Comparison of ENCODE assay signal across 8 cellular contexts in genomic region chr4:173538148-173538902, GRCh38. TPM values are rescaled to one million over a fixed set of nuclear protein-coding genes. Genes with fewer than 3 reads are reported as not detected.
DNase-seq lines count a peak whose midpoint lies in the region; ATAC-seq, FAIRE-seq and TF ChIP-seq lines count a peak whose summit lies in the region.

No MANE protein-coding gene starts in this region.

- no peak overlapping the region for H3K4me2 ChIP-seq in HepG2 (ENCODE audit: low read depth, low read length)

- H3K27ac ChIP-seq in liver (ENCODE audit: low read depth in 1 of 2, low read length in 2 of 2) (peak overlapping the region; percentile 49 to 63), HepG2 (ENCODE audit: extremely low read length, insufficient read depth, low read length) (no peak overlapping the region), right cardiac atrium (ENCODE audit: low read length) (peak overlapping the region; percentile 71), skeletal muscle tissue (ENCODE audit: low read depth, low read length) (no peak overlapping the region)

- no peak for TF ChIP-seq EP300 in HepG2 (IDR thresholded peaks at IDR 0.05; ENCODE audit: low read depth in 2 of 2, low read length in 2 of 2)
- no peak for TF ChIP-seq EP300 in HepG2 (CRISPR knock-in tag; IDR thresholded peaks at IDR 0.05; ENCODE audit: borderline replicate concordance)

- no TSS peak for BruUV-seq in HepG2 (replicated peaks; lab: Mats Ljungman, UMichigan)

- intact Hi-C loops in HepG2 (cut with micrococcal nuclease; ENCODE audit: unreplicated experiment): no loop called here
- intact Hi-C loops in right cardiac atrium (cut with DNase I): loop anchor here in 2 of 4 donors (10.0 kb wide), 2 partner anchors 156 to 206 kb away; no protein-coding TSS in a partner anchor

- TF ChIP-seq CTCF in liver (IDR thresholded peaks at IDR 0.05; ENCODE audit: low read depth, low read length, missing input control) (no peak), HepG2 (CRISPR knock-in tag; IDR thresholded peaks at IDR 0.05) (no peak)

- H3K4me1 ChIP-seq in liver (ENCODE audit: control insufficient read depth in 4 of 4, insufficient read depth in 4 of 4, low read length in 3 of 4) (peaks cover 4 to 13% (median 10%) of the 10 kb centered on the region in 4 donors), HepG2 (ENCODE audit: insufficient read depth, low read length) (no peaks in the 10 kb centered on the region), right cardiac atrium (ENCODE audit: control insufficient read depth, insufficient read depth, low read length) (no peaks in the 10 kb centered on the region), skeletal muscle tissue (ENCODE audit: control insufficient read depth in 3 of 3, insufficient read depth in 3 of 3, low read length in 3 of 3) (peaks cover 11 to 14% (median 14%) of the 10 kb centered on the region in 3 donors)

- H4K20me1 ChIP-seq in HepG2 (ENCODE audit: insufficient read depth, low read length): no peaks in the 10 kb centered on the region

- POLR2A ChIA-PET in HepG2 (lab: Yijun Ruan, JAX): no interaction called here

- peak overlapping the region in 1 of 3 donors; percentile 27 for H3K4me3 ChIP-seq in liver (ENCODE audit: low read depth in 1 of 3, low read length in 3 of 3)
- H3K4me3 ChIP-seq in HepG2 (replicated peaks in 1 of 3; ENCODE audit: insufficient read depth in 1 of 3, low read depth in 2 of 3, low read length in 3 of 3): no peak overlapping the region
- peak overlapping the region; percentile 46 for H3K4me3 ChIP-seq in right cardiac atrium (ENCODE audit: low read length)
- peak overlapping the region; percentile 57 to 76 (median 64) for H3K4me3 ChIP-seq in skeletal muscle tissue (ENCODE audit: low read length in 3 of 3)

- no peak for FAIRE-seq in HepG2 (lab: Jason Lieb, UNC)

- H3K27me3 ChIP-seq in liver (ENCODE audit: control insufficient read depth in 4 of 4, insufficient read depth in 4 of 4, low read length in 3 of 4): peaks cover 3 to 49% (median 20%) of the 10 kb centered on the region in 4 donors
- H3K27me3 ChIP-seq in HepG2 (ENCODE audit: control insufficient read depth in 1 of 2, insufficient read depth in 2 of 2, low read length in 2 of 2): peaks cover 4 to 40% of the 10 kb centered on the region in 2 experiments; a peak in 3 of 5 replicates
- no peaks in the 10 kb centered on the region for H3K27me3 ChIP-seq in right cardiac atrium (ENCODE audit: control insufficient read depth, insufficient read depth)
- H3K27me3 ChIP-seq in skeletal muscle tissue (ENCODE audit: control insufficient read depth in 3 of 3, insufficient read depth in 3 of 3, low read length in 3 of 3): peaks cover 60 to 74% (median 68%) of the 10 kb centered on the region in 3 donors

- CTCF ChIA-PET in HepG2 (lab: Yijun Ruan, JAX; ENCODE audit: low intra/inter-chr PET ratio, low total read pairs): no interaction called here

- in situ Hi-C loops in HepG2 (cut with HindIII; ENCODE audit: extremely low pct_ligation_motif_present, low pct_unique_long_range_greater_than_20kb): no loop called here

- no peaks in the 10 kb centered on the region for H3K79me2 ChIP-seq in HepG2 (ENCODE audit: insufficient read depth, low read length)

- no peaks in the 10 kb centered on the region for H3K36me3 ChIP-seq in liver (ENCODE audit: control insufficient read depth in 4 of 4, insufficient read depth in 3 of 4, low read depth in 1 of 4, low read length in 3 of 4)
- no peaks in the 10 kb centered on the region for H3K36me3 ChIP-seq in HepG2 (replicated peaks in 1 of 2; ENCODE audit: control insufficient read depth in 1 of 2, insufficient read depth in 2 of 2, low read length in 2 of 2)
- H3K36me3 ChIP-seq in skeletal muscle tissue (ENCODE audit: control insufficient read depth in 3 of 3, insufficient read depth in 3 of 3, low read length in 3 of 3): no peaks in the 10 kb centered on the region

- WGBS in liver: 5% methylated on average over 59 of the region's 59 CpGs
- 35% methylated on average over 49 of the region's 59 CpGs for WGBS in HepG2 (ENCODE audit: low lambda C conversion rate)
- 5% methylated on average over 59 of the region's 59 CpGs for WGBS in right cardiac atrium

- H2AFZ ChIP-seq in HepG2 (ENCODE audit: low read length): no peak overlapping the region

- H3K9ac ChIP-seq in liver (ENCODE audit: low read depth in 1 of 2, low read length in 2 of 2): no peak overlapping the region
- no peak overlapping the region for H3K9ac ChIP-seq in HepG2 (ENCODE audit: insufficient read depth, low read depth, low read length)
- H3K9ac ChIP-seq in skeletal muscle tissue (ENCODE audit: low read depth in 1 of 3, low read length in 3 of 3): peak overlapping the region in 1 of 3 donors; percentile 51

- H3K9me3 ChIP-seq in liver (ENCODE audit: control insufficient read depth in 4 of 4, low read length in 3 of 4): no peaks in the 10 kb centered on the region
- H3K9me3 ChIP-seq in HepG2 (ENCODE audit: low read length): no peaks in the 10 kb centered on the region
- H3K9me3 ChIP-seq in right cardiac atrium (ENCODE audit: control insufficient read depth, low read length): no peaks in the 10 kb centered on the region
- no peaks in the 10 kb centered on the region for H3K9me3 ChIP-seq in skeletal muscle tissue (ENCODE audit: control insufficient read depth in 3 of 3, low read length in 3 of 3)

- DNase-seq in HepG2 (ENCODE audit: low spot score) (no peak), SW480 (ENCODE audit: low spot score) (peak; percentile 5), right cardiac atrium (peak; percentile 66 to 90 (median 87)), germinal center (ENCODE audit: low spot score) (no peak), iPS-NIHi11 (ENCODE audit: low spot score) (no peak), amygdala (lab: John Stamatoyannopoulos, UW) (no peak)

- TF ChIP-seq RAD21 in liver (IDR thresholded peaks at IDR 0.05): no peak
- no peak for TF ChIP-seq RAD21 in HepG2 (CRISPR knock-in tag; IDR thresholded peaks at IDR 0.05)

- TF ChIP-seq POLR2A in HepG2 (IDR thresholded peaks at IDR 0.05; ENCODE audit: insufficient read depth in 1 of 2, low read depth in 2 of 2, low read length in 2 of 2): no peak

- ATAC-seq in HepG2: no peak
- peak; percentile 84 to 85 for ATAC-seq in right cardiac atrium

TF ChIP-seq in liver, 16 proteins besides CTCF, POLR2A, EP300 and RAD21 (continues in another document):
- TF ChIP-seq HNF4A (conservative IDR thresholded peaks at IDR 0.05): no peak
- no peak for TF ChIP-seq FOXA2 (IDR thresholded peaks at IDR 0.05)
- no peak for TF ChIP-seq SP1 (IDR thresholded peaks at IDR 0.05)
- TF ChIP-seq EGR1 (IDR thresholded peaks at IDR 0.05; ENCODE audit: low read depth in 2 of 2): no peak
- TF ChIP-seq HNF4G (IDR thresholded peaks at IDR 0.05): no peak
- no peak for TF ChIP-seq MAX (IDR thresholded peaks at IDR 0.05)
- TF ChIP-seq JUND (IDR thresholded peaks at IDR 0.05): no peak
- TF ChIP-seq ATF3 (IDR thresholded peaks at IDR 0.05): no peak

TF ChIP-seq in HepG2, 621 proteins besides CTCF, POLR2A, EP300 and RAD21 (continues in another document):
- TF ChIP-seq MNT (IDR thresholded peaks at IDR 0.05) (no peak), ZKSCAN1 (IDR thresholded peaks at IDR 0.05; ENCODE audit: low read length) (no peak), ATF7 (IDR thresholded peaks at IDR 0.05) (no peak), ATF7 (CRISPR knock-in tag; IDR thresholded peaks at IDR 0.05) (no peak), RCOR2 (CRISPR knock-in tag; IDR thresholded peaks at IDR 0.05) (no peak), SIX1 (CRISPR knock-in tag; IDR thresholded peaks at IDR 0.05; ENCODE audit: borderline replicate concordance) (no peak), SRSF4 (IDR thresholded peaks at IDR 0.05; ENCODE audit: low read depth, low read length, poor library complexity, severe bottlenecking) (no peak)

RNA-seq across cellular contexts. Expression of gene HAND2, which starts 8.3 kb away (rescaled TPM):
- total RNA-seq in liver (1 to 10 TPM; 2.1 to 4.7 TPM), HepG2 (2016; rRNA removed; fragmentation: Illumina TruSeq; extraction: Trizol) (not detected in 2 replicates), right cardiac atrium (100 to 1,000 TPM in 3 of 4 donors, 10 to 100 TPM in 1; 69.3 to 154 (median 136) TPM), skeletal muscle tissue (1.0 TPM)
- polyA plus RNA-seq in liver (1 to 10 TPM; 2.9 to 4.5 TPM), HepG2 (2011; rRNA removed) (not detected in 2 replicates), right cardiac atrium (115 TPM)
- not detected in 2 replicates for total RNA-seq in HepG2 (2016; cell fraction: cytosol; rRNA removed; fragmentation: Illumina TruSeq; extraction: Trizol; ENCODE audit: low read depth)
- total RNA-seq in HepG2 (2016; cell fraction: insoluble cytoplasmic fraction; rRNA removed; fragmentation: Illumina TruSeq; extraction: Trizol): not detected in 2 replicates
- not detected in 2 replicates for total RNA-seq in HepG2 (2016; cell fraction: membrane; rRNA removed; fragmentation: Illumina TruSeq; extraction: Trizol)
- total RNA-seq in HepG2 (2016; cell fraction: nucleus; rRNA removed; fragmentation: Illumina TruSeq; extraction: Trizol): not detected in 2 replicates
- polyA plus RNA-seq in HepG2 (2011; cell fraction: cytosol; rRNA removed): not detected in 2 replicates
- not detected in 2 replicates for polyA plus RNA-seq in HepG2 (2011; cell fraction: nucleus; rRNA removed)
- not detected in 2 replicates for polyA plus RNA-seq in HepG2 (2012)
- polyA plus RNA-seq in HepG2 (2016; cell fraction: cytosol; fragmentation: Illumina TruSeq; extraction: Trizol; ENCODE audit: low read depth): not detected in 2 replicates
- polyA plus RNA-seq in HepG2 (2016; cell fraction: insoluble cytoplasmic fraction; fragmentation: Illumina TruSeq; extraction: Trizol; ENCODE audit: low read depth): not detected in 2 replicates
- polyA plus RNA-seq in HepG2 (2016; cell fraction: membrane; fragmentation: Illumina TruSeq; extraction: Trizol; ENCODE audit: low read depth): not detected in 2 replicates
- polyA plus RNA-seq in HepG2 (2016; cell fraction: nucleus; fragmentation: Illumina TruSeq; extraction: Trizol; ENCODE audit: insufficient read depth, low read depth): not detected in 2 replicates
- polyA minus RNA-seq in HepG2 (2011; rRNA and poly(A)+ RNA removed; ENCODE audit: low replicate concordance): not detected in 2 replicates
- not detected in 2 replicates for polyA minus RNA-seq in HepG2 (2011; cell fraction: cytosol; rRNA and poly(A)+ RNA removed)
- not detected in 2 replicates for polyA minus RNA-seq in HepG2 (2011; cell fraction: nucleus; rRNA and poly(A)+ RNA removed)

Comparison
In these comparisons a context has a peak if more than half of its experiments do, and no peak if none do; other contexts are left out.
1. H3K27ac ChIP-seq: peak in liver (2 of 2) and right cardiac atrium (single experiment); none in HepG2 (single experiment) and skeletal muscle tissue (single experiment).
2. H3K4me3 ChIP-seq: peak in right cardiac atrium (single experiment) and skeletal muscle tissue (3 of 3); none in HepG2 (0 of 3).
3. DNase-seq: peak in SW480 (single experiment) and right cardiac atrium (3 of 3); none in HepG2 (single experiment), germinal center (single experiment), iPS-NIHi11 (single experiment) and amygdala (0 of 56).
4. RNA of gene HAND2, which starts 8.3 kb away (total RNA-seq): 69.3 to 154 TPM in right cardiac atrium; 2.1 to 4.7 TPM in liver, 1.0 TPM in skeletal muscle tissue (single experiment) and not detected in HepG2; every median in the first group is over 10 times any median in the second.